ENCODE assay signal across 39 cellular contexts in the genomic region with DNA sequence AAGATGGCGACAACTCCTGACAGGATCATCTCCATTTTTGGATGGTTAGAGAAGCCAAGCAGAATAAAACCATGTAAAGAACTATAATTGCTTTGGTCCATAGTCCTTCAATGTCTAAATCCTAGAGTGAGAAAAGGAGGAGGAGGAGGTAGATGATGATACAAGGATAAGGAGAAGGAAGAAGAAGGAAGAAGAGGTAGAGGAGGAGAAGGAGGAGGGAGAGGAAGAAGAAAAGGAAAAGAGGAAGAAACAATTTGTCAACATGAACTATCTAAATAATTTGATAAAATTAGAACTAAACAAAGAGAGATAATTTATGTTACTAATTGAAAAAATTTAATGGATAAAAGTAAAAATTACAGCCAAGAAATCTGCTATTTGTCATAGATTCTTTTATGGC. TPM values are rescaled to one million over a fixed set of nuclear protein-coding genes. Genes with fewer than 3 reads are reported as not detected.
"Had no signal": no experiment of that assay in that cellular context is flagged by ENCODE, and none has a peak within 500 bp of the region (broad histone marks: within the 10 kb centered on the region; RNA-seq: fewer than 3 reads in every experiment).

A gene with protein sequence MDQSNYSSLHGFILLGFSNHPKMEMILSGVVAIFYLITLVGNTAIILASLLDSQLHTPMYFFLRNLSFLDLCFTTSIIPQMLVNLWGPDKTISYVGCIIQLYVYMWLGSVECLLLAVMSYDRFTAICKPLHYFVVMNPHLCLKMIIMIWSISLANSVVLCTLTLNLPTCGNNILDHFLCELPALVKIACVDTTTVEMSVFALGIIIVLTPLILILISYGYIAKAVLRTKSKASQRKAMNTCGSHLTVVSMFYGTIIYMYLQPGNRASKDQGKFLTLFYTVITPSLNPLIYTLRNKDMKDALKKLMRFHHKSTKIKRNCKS (minus strand): TSS at position 101 of the 400 bp plus-strand sequence. CDS start 0 bp downstream, at position 101.

- H3K4me1 ChIP-seq: adrenal gland, ascending aorta, body of pancreas, breast epithelium had no signal

- H3K27ac ChIP-seq: adrenal gland, ascending aorta, body of pancreas, brain microvascular endothelial cell, breast epithelium, cardiac muscle cell had no signal

- H3K36me3 ChIP-seq: adrenal gland, ascending aorta, brain microvascular endothelial cell, breast epithelium, cardiac muscle cell had no signal

- H3K9me3 ChIP-seq: adrenal gland, ascending aorta, breast epithelium had no signal

- FAIRE-seq: astrocyte, bronchial epithelial cell had no signal

- DNase-seq: activated effector memory CD4-positive, alpha-beta T cell treated with anti-CD3 and anti-CD28 coated beads, Interleukin-2, amount 50 U/mL, for 16 hours; activated effector memory CD4-positive, alpha-beta T cell treated with Interleukin-2 at 50 U/mL for 16 hours; activated gamma-delta T cell; activated gamma-delta T cell treated with Interleukin-2 at 50 U/mL for 16 hours; activated naive CD4-positive, alpha-beta T cell; activated naive CD4-positive, alpha-beta T cell treated with anti-CD3 and anti-CD28 coated beads for 36 hours; activated naive CD4-positive, alpha-beta T cell treated with anti-CD3 and anti-CD28 coated beads, Interleukin-2, amount 10 ng/mL, durations not matched to agents 7 days and 5 days; activated naive CD4-positive, alpha-beta T cell treated with anti-CD3 and anti-CD28 coated beads, Interleukin-2, amount 50 U/mL, for 16 hours; activated naive CD4-positive, alpha-beta T cell treated with Interleukin-2 at 50 U/mL for 16 hours; activated naive CD8-positive, alpha-beta T cell treated with anti-CD3 and anti-CD28 coated beads for 36 hours; activated naive CD8-positive, alpha-beta T cell treated with anti-CD3 and anti-CD28 coated beads, Interleukin-2, amount 10 ng/mL, durations not matched to agents 7 days and 5 days; activated naive CD8-positive, alpha-beta T cell treated with anti-CD3 and anti-CD28 coated beads, Interleukin-2, amount 50 U/mL, for 24 hours; activated T-cell treated with anti-CD3 and anti-CD28 coated beads, Interleukin-2, amount 50 U/mL, for 24 hours; activated T-cell treated with anti-CD3 and anti-CD28 coated beads, Interleukin-2, amount 50 U/mL, for 4 hours; activated T-cell treated with anti-CD3 and anti-CD28 coated beads, Interleukin-2, amount 50 U/mL, for 48 hours; activated T-cell treated with anti-CD3 and anti-CD28 coated beads, Interleukin-2, amount 50 U/mL, for 72 hours; adrenal gland; amniotic stem cell; amygdala; anterior cingulate cortex; aorta; body of pancreas; brain microvascular endothelial cell; caudate nucleus; central memory CD4-positive, alpha-beta T cell; cerebellar nuclear complex had no signal

- ATAC-seq: activated naive CD4-positive, alpha-beta T cell treated with anti-CD3 and anti-CD28 coated beads, Interleukin-2, amount 50 U/mL, for 72 hours; activated naive CD8-positive, alpha-beta T cell treated with anti-CD3 and anti-CD28 coated beads, Interleukin-2, amount 50 U/mL, for 24 hours; activated T-cell treated with anti-CD3 and anti-CD28 coated beads, Interleukin-2, amount 50 U/mL, for 4 hours; activated T-cell treated with anti-CD3 and anti-CD28 coated beads, Interleukin-2, amount 50 U/mL, for 72 hours; activated T-helper 17 cell treated with anti-CD3 and anti-CD28 coated beads, Interleukin-2, amount 50 U/mL, for 72 hours; body of pancreas had no signal

- H3K4me3 ChIP-seq: adrenal gland, ascending aorta, body of pancreas, breast epithelium, cardiac muscle cell had no signal

- H3K27me3 ChIP-seq: adrenal gland, ascending aorta, body of pancreas, brain microvascular endothelial cell had no signal

RNA-seq across cellular contexts. Expression of the gene that starts here (rescaled TPM):
- total RNA-seq: activated naive CD4-positive, alpha-beta T cell treated with anti-CD3 and anti-CD28 coated beads for 36 hours; activated naive CD4-positive, alpha-beta T cell treated with anti-CD3 and anti-CD28 coated beads, Interleukin-2, amount 50 U/mL, for 72 hours; activated naive CD8-positive, alpha-beta T cell treated with anti-CD3 and anti-CD28 coated beads for 36 hours; activated naive CD8-positive, alpha-beta T cell treated with anti-CD3 and anti-CD28 coated beads, Interleukin-2, amount 10 ng/mL, durations not matched to agents 7 days and 5 days; activated T-cell treated with anti-CD3 and anti-CD28 coated beads, Interleukin-2, amount 50 U/mL, for 4 hours; activated T-cell treated with anti-CD3 and anti-CD28 coated beads, Interleukin-2, amount 50 U/mL, for 72 hours; activated T-helper 1 cell treated with anti-CD3 and anti-CD28 coated beads, Interleukin-12 subunit alpha, Interleukin-12 subunit beta, Interleukin-2, Interleukin-4 antibody, amounts not matched to agents 30 ng/mL and 10 ng/mL and 1 ng/mL, durations not matched to agents 14 hours and 24 hours and 36 hours; activated T-helper 17 cell treated with anti-CD3 and anti-CD28 coated beads, Interleukin-2, amount 50 U/mL, for 72 hours; activated T-helper 2 cell treated with anti-CD3 and anti-CD28 coated beads, Interferon-gamma antibody, Interleukin-2, Interleukin-4, amounts not matched to agents 10 μg/mL and 5 μg/mL and 100 μg/mL, durations not matched to agents 14 hours and 24 hours and 36 hours; adrenal gland; aorta; ascending aorta; astrocyte; body of pancreas; breast epithelium; bronchial epithelial cell; cardiac muscle cell; cardiac septum; cerebellum; chondrocyte had no signal
- polyA plus RNA-seq: adipose tissue, adrenal gland, aorta, cardiac muscle cell had no signal
